Comparison of ENCODE assay signal across 8 cellular contexts in genomic region chr21:37565530-37566223, GRCh38.
DNase-seq lines count a peak whose midpoint lies in the region; ATAC-seq lines count a peak whose summit lies in the region.

No MANE protein-coding gene starts in this region.

- in situ Hi-C loops in KBM-7 (cut with MboI; ENCODE audit: low pct_unique_long_range_greater_than_20kb, low sequenced_read_pairs) = no loop called here

- no peak for DNase-seq in activated T-cell treated with anti-CD3 and anti-CD28 coated beads, Interleukin-2, amount 50 U/mL, for 72 hours
- no peak for DNase-seq in activated T-cell treated with anti-CD3 and anti-CD28 coated beads, Interleukin-2, amount 50 U/mL, for 48 hours
- DNase-seq in NCI-H526 treated with DMSO at 0.1 percent for 48 hours (lab: John Stamatoyannopoulos, UW) (peak; percentile 4), occipital lobe (lab: John Stamatoyannopoulos, UW) (no peak), KBM-7 (no peak), cortex of kidney (lab: John Stamatoyannopoulos, UW) (no peak)
- no peak for DNase-seq in effector memory CD8-positive, alpha-beta T cell
- no peak for DNase-seq in stimulated activated naive CD8-positive, alpha-beta T cell treated with anti-CD3 and anti-CD28 coated beads, Interleukin-15, amount 100 ng/mL, for 72 hours

- H3K4me3 Mint-ChIP-seq in activated T-cell treated with anti-CD3 and anti-CD28 coated beads, Interleukin-2, amount 50 U/mL, for 72 hours = peak overlapping the region; percentile 95 to 97
- peak overlapping the region; percentile 89 to 91 for H3K4me3 Mint-ChIP-seq in effector memory CD8-positive, alpha-beta T cell
- peak overlapping the region; percentile 98 to 99 for H3K4me3 Mint-ChIP-seq in stimulated activated naive CD8-positive, alpha-beta T cell treated with anti-CD3 and anti-CD28 coated beads, Interleukin-15, amount 100 ng/mL, for 72 hours

- peaks cover 26% of the 10 kb centered on the region for H3K4me1 Mint-ChIP-seq in activated T-cell treated with anti-CD3 and anti-CD28 coated beads, Interleukin-2, amount 50 U/mL, for 72 hours (ENCODE audit: low read depth)
- H3K4me1 Mint-ChIP-seq in effector memory CD8-positive, alpha-beta T cell (ENCODE audit: low read depth in 2 of 2) = peaks cover 4 to 11% of the 10 kb centered on the region in 2 donors
- peaks cover 31% of the 10 kb centered on the region for H3K4me1 Mint-ChIP-seq in stimulated activated naive CD8-positive, alpha-beta T cell treated with anti-CD3 and anti-CD28 coated beads, Interleukin-15, amount 100 ng/mL, for 72 hours

- H3K27ac Mint-ChIP-seq in activated T-cell treated with anti-CD3 and anti-CD28 coated beads, Interleukin-2, amount 50 U/mL, for 72 hours = peak overlapping the region; percentile 75
- peak overlapping the region; percentile 98 to 99 for H3K27ac Mint-ChIP-seq in effector memory CD8-positive, alpha-beta T cell
- H3K27ac Mint-ChIP-seq in stimulated activated naive CD8-positive, alpha-beta T cell treated with anti-CD3 and anti-CD28 coated beads, Interleukin-15, amount 100 ng/mL, for 72 hours = peak overlapping the region; percentile 23 to 81

- H3K9me3 Mint-ChIP-seq in activated T-cell treated with anti-CD3 and anti-CD28 coated beads, Interleukin-2, amount 50 U/mL, for 72 hours = no peaks in the 10 kb centered on the region
- H3K9me3 Mint-ChIP-seq in effector memory CD8-positive, alpha-beta T cell = peaks cover 0 to 2% of the 10 kb centered on the region in 2 donors
- H3K9me3 Mint-ChIP-seq in stimulated activated naive CD8-positive, alpha-beta T cell treated with anti-CD3 and anti-CD28 coated beads, Interleukin-15, amount 100 ng/mL, for 72 hours = peaks cover 0 to 4% of the 10 kb centered on the region in 2 donors

- H3K27me3 Mint-ChIP-seq in activated T-cell treated with anti-CD3 and anti-CD28 coated beads, Interleukin-2, amount 50 U/mL, for 72 hours (ENCODE audit: low read depth) = no peaks in the 10 kb centered on the region
- H3K27me3 Mint-ChIP-seq in effector memory CD8-positive, alpha-beta T cell = peaks cover 0 to 6% of the 10 kb centered on the region in 2 donors
- no peaks in the 10 kb centered on the region for H3K27me3 Mint-ChIP-seq in stimulated activated naive CD8-positive, alpha-beta T cell treated with anti-CD3 and anti-CD28 coated beads, Interleukin-15, amount 100 ng/mL, for 72 hours

- no peak for ATAC-seq in activated T-cell treated with anti-CD3 and anti-CD28 coated beads, Interleukin-2, amount 50 U/mL, for 72 hours (replicated peaks in 1 of 2)
- no peak for ATAC-seq in effector memory CD8-positive, alpha-beta T cell (replicated peaks)
- ATAC-seq in stimulated activated naive CD8-positive, alpha-beta T cell treated with anti-CD3 and anti-CD28 coated beads, Interleukin-15, amount 100 ng/mL, for 72 hours = no peak

- H3K36me3 Mint-ChIP-seq in activated T-cell treated with anti-CD3 and anti-CD28 coated beads, Interleukin-2, amount 50 U/mL, for 72 hours (ENCODE audit: insufficient read depth in 2 of 2) = no peaks in the 10 kb centered on the region
- peaks cover 16% of the 10 kb centered on the region for H3K36me3 Mint-ChIP-seq in effector memory CD8-positive, alpha-beta T cell (ENCODE audit: insufficient read depth)
